Comparison of ENCODE assay signal across 1 cellular context in the genomic region with DNA sequence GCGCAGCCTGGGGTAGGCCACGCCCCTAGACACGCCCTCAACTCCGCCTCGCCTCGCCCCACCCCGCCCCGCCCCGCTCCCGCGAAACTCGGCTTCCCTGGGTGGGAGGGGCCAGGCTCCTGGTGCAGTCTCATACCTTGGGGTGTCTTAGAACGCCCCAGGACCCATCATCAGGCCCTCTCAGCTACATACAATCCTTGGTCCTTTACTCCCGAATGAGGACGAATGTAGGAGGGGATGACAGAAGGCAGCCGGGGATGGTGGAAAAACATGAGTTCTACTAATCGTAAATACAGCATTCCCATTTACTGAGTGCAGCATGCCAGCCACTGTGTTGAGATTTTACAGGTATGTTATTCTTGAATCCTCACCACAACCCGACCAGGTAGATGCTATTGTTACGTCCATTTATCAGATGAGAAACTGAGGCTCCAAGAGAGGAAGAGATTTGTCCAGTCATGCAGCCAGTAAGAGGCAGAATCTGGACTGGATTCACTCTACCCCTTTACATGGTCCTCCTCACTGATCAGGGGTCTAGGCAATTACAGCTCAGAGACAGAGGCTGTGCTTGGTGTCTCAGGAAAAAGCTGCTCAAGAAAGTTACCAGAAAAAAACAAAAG.
TF ChIP-seq lines count a peak whose summit lies in the region.

No MANE protein-coding gene starts in this region.

TF ChIP-seq in GM12878, 131 proteins besides CTCF, POLR2A, EP300 and RAD21:
- TF ChIP-seq ZBTB33 (IDR thresholded peaks at IDR 0.05), result no peak
